ENCODE assay signal across 16 cellular contexts in the genomic region with DNA sequence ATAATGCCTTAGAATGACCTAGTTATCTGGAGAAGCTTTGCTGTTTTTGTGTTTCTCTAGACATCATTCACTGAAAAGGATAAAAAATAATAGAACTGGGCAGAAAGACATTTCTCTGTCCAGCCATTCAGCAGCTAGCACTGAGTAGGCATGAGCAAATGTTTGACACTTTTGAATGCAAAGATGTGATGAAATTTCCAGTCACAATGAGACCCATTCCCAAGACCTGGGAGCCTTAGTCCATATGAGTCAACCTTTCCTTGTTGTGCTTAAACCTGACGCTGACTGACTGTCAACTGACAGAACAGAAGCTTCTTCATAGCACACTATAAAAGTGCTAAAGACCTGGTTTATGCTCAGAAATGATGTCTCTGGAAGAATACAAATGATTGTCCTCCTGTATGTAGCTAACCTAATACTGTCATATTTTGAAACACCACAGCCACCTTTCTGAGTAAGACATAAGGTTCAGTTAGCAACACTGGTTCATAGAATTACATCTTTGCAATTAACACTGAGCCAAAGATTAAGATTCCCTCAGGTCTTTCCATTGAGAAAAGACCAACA.
"Had no signal": no experiment of that assay in that cellular context is flagged by ENCODE, and none has a peak within 500 bp of the region (broad histone marks: within the 10 kb centered on the region; RNA-seq: fewer than 3 reads in every experiment).

No MANE protein-coding gene starts in this region.

- DNase-seq: activated CD4-positive, alpha-beta T cell treated with anti-CD3 and anti-CD28 coated beads for 1 hour; activated CD8-positive, alpha-beta memory T cell treated with anti-CD3 and anti-CD28 coated beads, Interleukin-2, amount 50 U/mL, for 4 hours; activated CD8-positive, alpha-beta T cell treated with anti-CD3 and anti-CD28 coated beads for 36 hours; activated naive CD8-positive, alpha-beta T cell treated with anti-CD3 and anti-CD28 coated beads, Interleukin-2, amount 50 U/mL, for 24 hours; activated T-cell treated with anti-CD3 and anti-CD28 coated beads, Interleukin-2, amount 50 U/mL, for 72 hours; caudate nucleus; effector memory CD4-positive, alpha-beta T cell; glutamatergic neuron; left colon; mucosa of descending colon; naive thymus-derived CD8-positive, alpha-beta T cell; right lobe of liver; spleen; stimulated activated CD4-positive, alpha-beta T cell treated with anti-CD3 and anti-CD28 coated beads, Interleukin-1b, Interleukin-23, amount 100 ng/mL, for 48 hours; upper lobe of left lung had no signal

- H3K4me3 ChIP-seq: coronary artery, mucosa of descending colon, right lobe of liver, spleen, upper lobe of left lung had no signal

- H3K27me3 ChIP-seq: right lobe of liver, spleen, upper lobe of left lung had no signal

- H3K27ac ChIP-seq: coronary artery, right lobe of liver, spleen, upper lobe of left lung had no signal

- H3K9me3 ChIP-seq: mucosa of descending colon, right lobe of liver, upper lobe of left lung had no signal

- H3K36me3 ChIP-seq: right lobe of liver, spleen, upper lobe of left lung had no signal
